8 cellular contexts compared by ENCODE assay signal in genomic region chr15:42576040-42576594, GRCh38. TPM values are rescaled to one million over a fixed set of nuclear protein-coding genes. Genes with fewer than 3 reads are reported as not detected.
DNase-seq lines count a peak whose midpoint lies in the region; ATAC-seq and TF ChIP-seq lines count a peak whose summit lies in the region.

No MANE protein-coding gene starts in this region.

- TF ChIP-seq CTCF in kidney epithelial cell (IDR thresholded peaks at IDR 0.05; ENCODE audit: insufficient read depth, low read length, poor library complexity, severe bottlenecking) (no peak), GM10266 (IDR thresholded peaks at IDR 0.05; ENCODE audit: control insufficient read depth, insufficient read depth, low read depth, missing control alignments) (no peak)

- DNase-seq in activated CD4-positive, alpha-beta T cell treated with anti-CD3 and anti-CD28 coated beads, Interleukin-2, amount 10 ng/mL, durations not matched to agents 24 days and 14 days, result no peak
- DNase-seq in activated CD4-positive, alpha-beta T cell treated with anti-CD3 and anti-CD28 coated beads for 4 hours, result no peak
- DNase-seq in kidney epithelial cell (ENCODE audit: low read depth), result no peak
- DNase-seq in GM10266 (ENCODE audit: extremely low spot score), result no peak
- no peak for DNase-seq in HPDE6-E6E7 (ENCODE audit: extremely low spot score)
- DNase-seq in NK-92 (lab: John Stamatoyannopoulos, UW; ENCODE audit: unreplicated experiment), result no peak

- peaks cover 31% of the 10 kb centered on the region for H3K4me1 Mint-ChIP-seq in activated CD4-positive, alpha-beta T cell treated with anti-CD3 and anti-CD28 coated beads, Interleukin-2, amount 10 ng/mL, durations not matched to agents 24 days and 14 days
- peaks cover 17% of the 10 kb centered on the region for H3K4me1 Mint-ChIP-seq in activated T-helper 17 cell treated with anti-CD3 and anti-CD28 coated beads, Interleukin-2, amount 50 U/mL, for 72 hours

- H3K4me3 ChIP-seq in kidney epithelial cell (ENCODE audit: low read depth, low read length), result peak overlapping the region; percentile 91
- peak overlapping the region; percentile 65 for H3K4me3 ChIP-seq in thymus (ENCODE audit: low read length)

- H3K27me3 Mint-ChIP-seq in activated CD4-positive, alpha-beta T cell treated with anti-CD3 and anti-CD28 coated beads, Interleukin-2, amount 10 ng/mL, durations not matched to agents 24 days and 14 days, result peaks cover 29% of the 10 kb centered on the region
- peaks cover 10% of the 10 kb centered on the region for H3K27me3 Mint-ChIP-seq in activated T-helper 17 cell treated with anti-CD3 and anti-CD28 coated beads, Interleukin-2, amount 50 U/mL, for 72 hours

- H3K4me3 Mint-ChIP-seq in activated CD4-positive, alpha-beta T cell treated with anti-CD3 and anti-CD28 coated beads, Interleukin-2, amount 10 ng/mL, durations not matched to agents 24 days and 14 days, result peak overlapping the region; percentile 93
- peak overlapping the region; percentile 92 for H3K4me3 Mint-ChIP-seq in activated T-helper 17 cell treated with anti-CD3 and anti-CD28 coated beads, Interleukin-2, amount 50 U/mL, for 72 hours

- 5% methylated on average over 16 of the region's 16 CpGs for WGBS in thymus

- H3K36me3 ChIP-seq in kidney epithelial cell (ENCODE audit: control insufficient read depth, insufficient read depth, low read length) (no peaks in the 10 kb centered on the region), thymus (ENCODE audit: control insufficient read depth, insufficient read depth) (no peaks in the 10 kb centered on the region)

- H3K9me3 Mint-ChIP-seq in activated CD4-positive, alpha-beta T cell treated with anti-CD3 and anti-CD28 coated beads, Interleukin-2, amount 10 ng/mL, durations not matched to agents 24 days and 14 days, result no peaks in the 10 kb centered on the region
- H3K9me3 Mint-ChIP-seq in activated T-helper 17 cell treated with anti-CD3 and anti-CD28 coated beads, Interleukin-2, amount 50 U/mL, for 72 hours, result no peaks in the 10 kb centered on the region

- H3K27ac ChIP-seq in thymus (ENCODE audit: low read depth), result peak overlapping the region; percentile 69

- peaks cover 8% of the 10 kb centered on the region for H3K36me3 Mint-ChIP-seq in activated CD4-positive, alpha-beta T cell treated with anti-CD3 and anti-CD28 coated beads, Interleukin-2, amount 10 ng/mL, durations not matched to agents 24 days and 14 days (ENCODE audit: low read depth)
- no peaks in the 10 kb centered on the region for H3K36me3 Mint-ChIP-seq in activated T-helper 17 cell treated with anti-CD3 and anti-CD28 coated beads, Interleukin-2, amount 50 U/mL, for 72 hours (ENCODE audit: low read depth)

- intact Hi-C loops in activated CD4-positive, alpha-beta T cell treated with anti-CD3 and anti-CD28 coated beads, Interleukin-2, amount 10 ng/mL, durations not matched to agents 24 days and 14 days (cut with micrococcal nuclease), result loop anchor here (1.0 to 10.0 kb wide), 2 partner anchors 74 to 349 kb away; partner anchors contain the start of gene TTBK2

- H3K27me3 ChIP-seq in kidney epithelial cell (ENCODE audit: control insufficient read depth, insufficient read depth, low read length) (no peaks in the 10 kb centered on the region), thymus (ENCODE audit: control insufficient read depth, insufficient read depth) (no peaks in the 10 kb centered on the region)

- H3K4me1 ChIP-seq in thymus (ENCODE audit: control insufficient read depth, insufficient read depth, low read length), result peaks cover 8% of the 10 kb centered on the region

- no peak for ATAC-seq in activated T-helper 17 cell treated with anti-CD3 and anti-CD28 coated beads, Interleukin-2, amount 50 U/mL, for 72 hours (replicated peaks)

- peak overlapping the region; percentile 82 for H3K27ac Mint-ChIP-seq in activated CD4-positive, alpha-beta T cell treated with anti-CD3 and anti-CD28 coated beads, Interleukin-2, amount 10 ng/mL, durations not matched to agents 24 days and 14 days
- peak overlapping the region; percentile 62 for H3K27ac Mint-ChIP-seq in activated T-helper 17 cell treated with anti-CD3 and anti-CD28 coated beads, Interleukin-2, amount 50 U/mL, for 72 hours

- H3K9me3 ChIP-seq in thymus (ENCODE audit: control insufficient read depth), result no peaks in the 10 kb centered on the region

RNA-seq across cellular contexts. Expression of gene STARD9, which starts 0.7 kb away (rescaled TPM):
- total RNA-seq in activated CD4-positive, alpha-beta T cell treated with anti-CD3 and anti-CD28 coated beads, Interleukin-2, amount 10 ng/mL, durations not matched to agents 24 days and 14 days, result 7.2 and 8.8 TPM in 2 replicates
- total RNA-seq in activated T-helper 17 cell treated with anti-CD3 and anti-CD28 coated beads, Interleukin-2, amount 50 U/mL, for 72 hours, result 10 to 100 TPM in 1 of 2 donors, 1 to 10 TPM in 1; 9.5 to 10.9 TPM
- total RNA-seq in kidney epithelial cell, result 4.7 and 5.7 TPM in 2 replicates
- polyA plus RNA-seq in thymus, result 7.8 TPM

RNA-seq across cellular contexts. Expression of gene HAUS2, which starts 27.5 kb away (rescaled TPM):
- total RNA-seq in activated CD4-positive, alpha-beta T cell treated with anti-CD3 and anti-CD28 coated beads, Interleukin-2, amount 10 ng/mL, durations not matched to agents 24 days and 14 days, result 41.1 and 48.0 TPM in 2 replicates
- 10 to 100 TPM; 43.4 to 61.7 TPM for total RNA-seq in activated T-helper 17 cell treated with anti-CD3 and anti-CD28 coated beads, Interleukin-2, amount 50 U/mL, for 72 hours
- total RNA-seq in kidney epithelial cell, result 31.1 and 35.3 TPM in 2 replicates
- 18.6 TPM for polyA plus RNA-seq in thymus

RNA-seq across cellular contexts. Expression of gene LRRC57, which starts 27.5 kb away (rescaled TPM):
- total RNA-seq in activated CD4-positive, alpha-beta T cell treated with anti-CD3 and anti-CD28 coated beads, Interleukin-2, amount 10 ng/mL, durations not matched to agents 24 days and 14 days, result 19.0 and 21.1 TPM in 2 replicates
- total RNA-seq in activated T-helper 17 cell treated with anti-CD3 and anti-CD28 coated beads, Interleukin-2, amount 50 U/mL, for 72 hours, result 10 to 100 TPM; 18.7 to 21.4 TPM
- 18.2 and 24.2 TPM in 2 replicates for total RNA-seq in kidney epithelial cell
- polyA plus RNA-seq in thymus, result 13.8 TPM
